In genomic region chr15:99103279-99103678, GRCh38 we compare ENCODE assay signal across 18 cellular contexts.
"Had no signal": no experiment of that assay in that cellular context is flagged by ENCODE, and none has a peak within 500 bp of the region (broad histone marks: within the 10 kb centered on the region; RNA-seq: fewer than 3 reads in every experiment).

No MANE protein-coding gene starts in this region.

- ATAC-seq: activated CD8-positive, alpha-beta T cell treated with anti-CD3 and anti-CD28 coated beads, Interleukin-2, amount 10 ng/mL, durations not matched to agents 7 days and 5 days; left lung; mucosa of descending colon; naive thymus-derived CD4-positive, alpha-beta T cell; stimulated activated naive CD8-positive, alpha-beta T cell treated with anti-CD3 and anti-CD28 coated beads, Interleukin-15, amount 100 ng/mL, for 72 hours had no signal

- H3K36me3 ChIP-seq: left lung, prostate gland had no signal

- H3K4me3 Mint-ChIP-seq: activated CD8-positive, alpha-beta T cell treated with anti-CD3 and anti-CD28 coated beads, Interleukin-2, amount 10 ng/mL, durations not matched to agents 7 days and 5 days; activated naive CD8-positive, alpha-beta T cell treated with anti-CD3 and anti-CD28 coated beads, Interleukin-2, amount 10 ng/mL, durations not matched to agents 7 days and 5 days; stimulated activated naive CD8-positive, alpha-beta T cell treated with anti-CD3 and anti-CD28 coated beads, Interleukin-15, amount 100 ng/mL, for 72 hours had no signal

- H3K27me3 ChIP-seq: sigmoid colon, testis had no signal

- H3K36me3 Mint-ChIP-seq: activated naive CD8-positive, alpha-beta T cell treated with anti-CD3 and anti-CD28 coated beads, Interleukin-2, amount 10 ng/mL, durations not matched to agents 7 days and 5 days; naive thymus-derived CD4-positive, alpha-beta T cell had no signal

- H3K4me3 ChIP-seq: left lung, mucosa of descending colon, prostate gland, sigmoid colon, SK-N-MC, testis had no signal

- H3K27ac Mint-ChIP-seq: activated CD8-positive, alpha-beta T cell treated with anti-CD3 and anti-CD28 coated beads, Interleukin-2, amount 10 ng/mL, durations not matched to agents 7 days and 5 days; activated naive CD8-positive, alpha-beta T cell treated with anti-CD3 and anti-CD28 coated beads, Interleukin-2, amount 10 ng/mL, durations not matched to agents 7 days and 5 days; naive thymus-derived CD4-positive, alpha-beta T cell; stimulated activated naive CD8-positive, alpha-beta T cell treated with anti-CD3 and anti-CD28 coated beads, Interleukin-15, amount 100 ng/mL, for 72 hours had no signal

- H3K9me3 Mint-ChIP-seq: activated naive CD8-positive, alpha-beta T cell treated with anti-CD3 and anti-CD28 coated beads, Interleukin-2, amount 10 ng/mL, durations not matched to agents 7 days and 5 days; stimulated activated naive CD8-positive, alpha-beta T cell treated with anti-CD3 and anti-CD28 coated beads, Interleukin-15, amount 100 ng/mL, for 72 hours had no signal

- DNase-seq: activated CD4-positive, alpha-beta T cell treated with anti-CD3 and anti-CD28 coated beads for 4 hours; activated CD8-positive, alpha-beta T cell treated with anti-CD3 and anti-CD28 coated beads, Interleukin-2, amount 10 ng/mL, durations not matched to agents 7 days and 5 days; activated naive CD8-positive, alpha-beta T cell treated with anti-CD3 and anti-CD28 coated beads, Interleukin-2, amount 10 ng/mL, durations not matched to agents 7 days and 5 days; anterior cingulate cortex; cerebellar nuclear complex; dermis blood vessel endothelial cell; left lung; mammary epithelial cell; mucosa of descending colon; naive thymus-derived CD4-positive, alpha-beta T cell; occipital lobe; stimulated activated CD4-positive, alpha-beta T cell treated with anti-CD3 and anti-CD28 coated beads, Interleukin-1b, Interleukin-23, amount 100 ng/mL, for 48 hours; stimulated activated naive CD8-positive, alpha-beta T cell treated with anti-CD3 and anti-CD28 coated beads, Interleukin-15, amount 100 ng/mL, for 72 hours; testis; WERI-Rb-1 had no signal

- H3K9me3 ChIP-seq: left lung, mucosa of descending colon, prostate gland, sigmoid colon, testis had no signal

- H3K4me1 ChIP-seq: prostate gland had no signal
